35 cellular contexts compared by ENCODE assay signal in the genomic region with DNA sequence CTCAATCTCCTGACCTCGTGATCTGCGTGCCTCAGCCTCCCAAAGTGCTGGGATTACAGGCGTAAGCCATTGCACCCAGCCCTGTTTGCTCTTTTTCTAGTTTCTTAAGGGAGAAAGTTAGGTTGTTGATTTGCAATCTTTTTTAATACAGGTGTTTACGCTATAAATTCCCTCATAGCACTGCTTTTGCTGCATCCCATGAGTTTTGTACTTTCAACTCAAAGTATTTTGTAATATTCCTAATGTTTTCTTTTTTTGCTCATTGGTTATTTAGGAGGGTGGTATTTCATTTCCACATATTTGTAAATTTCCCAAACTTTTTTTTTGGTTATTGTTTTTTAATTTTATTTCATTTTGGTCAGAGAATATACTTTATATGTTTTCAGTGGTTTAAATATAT.
"Had no signal": no experiment of that assay in that cellular context is flagged by ENCODE, and none has a peak within 500 bp of the region (broad histone marks: within the 10 kb centered on the region; RNA-seq: fewer than 3 reads in every experiment).

No MANE protein-coding gene starts in this region.

- H3K36me3 ChIP-seq: MG63 had no signal

- H3K27ac ChIP-seq: KMS-11 had no signal

- H3K4me2 ChIP-seq: KMS-11 had no signal

- H3K27me3 ChIP-seq: MG63 had no signal

- H3K9ac ChIP-seq: KMS-11 had no signal

- DNase-seq: Karpas-422, Kasumi-1, MG63, MM.1S, MV-4-11, NCI-H1048, NCI-H1092, NCI-H1092 treated with DMSO at 0.1 percent for 48 hours, NCI-H1105, NCI-H1105 treated with DMSO at 0.1 percent for 48 hours, NCI-H1417, NCI-H1417 treated with DMSO at 0.1 percent for 48 hours, NCI-H1436, NCI-H1436 treated with DMSO at 0.1 percent for 48 hours, NCI-H146, NCI-H1694, NCI-H1694 treated with DMSO at 0.1 percent for 48 hours, NCI-H187, NCI-H187 treated with DMSO at 0.1 percent for 48 hours, NCI-H1930, NCI-H2029, NCI-H2029 treated with DMSO at 0.1 percent for 48 hours, NCI-H2081, NCI-H2081 treated with DMSO at 0.1 percent for 48 hours, NCI-H2107, NCI-H2171, NCI-H2171 treated with DMSO at 0.1 percent for 48 hours, NCI-H2227 treated with DMSO at 0.1 percent for 48 hours, NCI-H226, NCI-H345, NCI-H446, NCI-H446 treated with DMSO at 0.1 percent for 48 hours, NCI-H510A, NCI-H510A treated with DMSO at 0.1 percent for 48 hours had no signal

- H3K4me3 ChIP-seq: MG63 had no signal

- H3K9me3 ChIP-seq: MG63 had no signal
